16 cellular contexts compared by ENCODE assay signal in genomic region chr2:177029075-177029474, GRCh38.
"Had no signal": no experiment of that assay in that cellular context is flagged by ENCODE, and none has a peak within 500 bp of the region (broad histone marks: within the 10 kb centered on the region; RNA-seq: fewer than 3 reads in every experiment).

No MANE protein-coding gene starts in this region.

- H3K9ac ChIP-seq: SK-N-SH had no signal

- H3K9me2 ChIP-seq: SK-N-SH had no signal

- H3K27me3 ChIP-seq: SJSA1 had no signal

- H3K27ac ChIP-seq: SJSA1 had no signal

- DNase-seq: KBM-7, MV-4-11, NCI-H1048, NCI-H1694, NCI-H187 treated with DMSO at 0.1 percent for 48 hours, NCI-H2029 treated with DMSO at 0.1 percent for 48 hours, NCI-H226, NCI-H446, NCI-H510A, NCI-H524 treated with DMSO at 0.1 percent for 48 hours, NCI-H774, Right ventricle myocardium superior, SIG-M5, SK-N-SH, SW 1271 had no signal

- H3K4me1 ChIP-seq: SJSA1 had no signal

- H3K4me3 ChIP-seq: SJSA1 had no signal

- H3K9me3 ChIP-seq: SJSA1, SK-N-SH had no signal

- H3K4me2 ChIP-seq: SK-N-SH had no signal

- H3K36me3 ChIP-seq: SJSA1 had no signal
